28 cellular contexts compared by ENCODE assay signal in the genomic region with DNA sequence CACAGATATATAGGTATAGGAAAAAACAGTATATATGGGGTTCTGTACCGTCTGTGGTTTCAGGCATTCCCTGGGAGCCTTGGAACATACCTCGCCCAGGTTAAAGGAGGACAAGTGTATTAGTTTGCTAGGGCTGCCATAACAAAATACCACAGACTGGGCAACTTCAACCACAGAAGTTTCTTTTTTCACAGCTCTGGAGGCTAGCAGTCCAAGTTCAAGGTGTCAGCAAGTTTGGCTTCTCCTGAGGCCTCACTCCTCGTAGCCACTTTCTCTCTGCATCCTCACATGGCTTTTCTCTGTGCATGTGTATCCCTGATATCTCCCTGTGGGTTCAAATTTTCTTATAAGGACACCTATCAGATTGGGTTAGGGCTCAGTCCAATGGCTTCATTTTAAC.
"Had no signal": no experiment of that assay in that cellular context is flagged by ENCODE, and none has a peak within 500 bp of the region (broad histone marks: within the 10 kb centered on the region; RNA-seq: fewer than 3 reads in every experiment).

No MANE protein-coding gene starts in this region.

- H3K9me3 ChIP-seq: stomach, suprapubic skin, testis, thoracic aorta, thyroid gland, tibial artery, tibial nerve, transverse colon, upper lobe of left lung, upper lobe of right lung, uterus, vagina had no signal

- H3K27me3 ChIP-seq: stomach, suprapubic skin, testis, thyroid gland, tibial artery, tibial nerve, transverse colon, upper lobe of left lung, upper lobe of right lung, uterus, vagina had no signal

- H3K4me1 ChIP-seq: stomach, suprapubic skin, testis, thyroid gland, tibial artery, tibial nerve, transverse colon, upper lobe of left lung, upper lobe of right lung, uterus, vagina had no signal

- H3K9me3 Mint-ChIP-seq: stimulated activated effector memory CD8-positive, alpha-beta T cell treated with anti-CD3 and anti-CD28 coated beads, Interleukin-12 subunit alpha, Interleukin-12 subunit beta, amount 100 ng/mL, for 72 hours; stimulated activated memory B cell treated with anti-CD40 and anti-IgM and Interleukin-4, amounts not matched to agents 10 μg/mL and 1 μg/mL and 100 μg/mL, for 72 hours; stimulated activated naive B cell treated with anti-CD40 and anti-IgM and Interleukin-4, amounts not matched to agents 10 μg/mL and 1 μg/mL and 100 μg/mL, for 72 hours; stimulated activated naive CD8-positive, alpha-beta T cell treated with anti-CD3 and anti-CD28 coated beads, Interleukin-15, amount 100 ng/mL, for 72 hours; stimulated activated naive CD8-positive, alpha-beta T cell treated with anti-CD3 and anti-CD28 coated beads, Interleukin-15, Interleukin-2, amounts not matched to agents 100 ng/mL and 50 ng/mL, for 24 hours; type B pancreatic cell had no signal

- ATAC-seq: stimulated activated effector memory CD8-positive, alpha-beta T cell treated with anti-CD3 and anti-CD28 coated beads, Interleukin-12 subunit alpha, Interleukin-12 subunit beta, amount 100 ng/mL, for 72 hours; stimulated activated memory B cell treated with anti-CD40 and anti-IgM and Interleukin-4, amounts not matched to agents 10 μg/mL and 1 μg/mL and 100 μg/mL, for 72 hours; stimulated activated naive B cell treated with anti-CD40 and anti-IgM and Interleukin-4, amounts not matched to agents 10 μg/mL and 1 μg/mL and 100 μg/mL, for 72 hours; stimulated activated naive CD8-positive, alpha-beta T cell treated with anti-CD3 and anti-CD28 coated beads, Interleukin-15, amount 100 ng/mL, for 72 hours; stimulated activated naive CD8-positive, alpha-beta T cell treated with anti-CD3 and anti-CD28 coated beads, Interleukin-15, Interleukin-2, amounts not matched to agents 100 U/mL and 50 U/mL, for 24 hours; upper lobe of right lung had no signal

- H3K4me3 Mint-ChIP-seq: stimulated activated effector memory CD8-positive, alpha-beta T cell treated with anti-CD3 and anti-CD28 coated beads, Interleukin-12 subunit alpha, Interleukin-12 subunit beta, amount 100 ng/mL, for 72 hours; stimulated activated memory B cell treated with anti-CD40 and anti-IgM and Interleukin-4, amounts not matched to agents 10 μg/mL and 1 μg/mL and 100 μg/mL, for 72 hours; stimulated activated naive B cell treated with anti-CD40 and anti-IgM and Interleukin-4, amounts not matched to agents 10 μg/mL and 1 μg/mL and 100 μg/mL, for 72 hours; stimulated activated naive CD8-positive, alpha-beta T cell treated with anti-CD3 and anti-CD28 coated beads, Interleukin-15, amount 100 ng/mL, for 72 hours; stimulated activated naive CD8-positive, alpha-beta T cell treated with anti-CD3 and anti-CD28 coated beads, Interleukin-15, Interleukin-2, amounts not matched to agents 100 ng/mL and 50 ng/mL, for 24 hours; type B pancreatic cell had no signal

- H3K27me3 Mint-ChIP-seq: stimulated activated memory B cell treated with anti-CD40 and anti-IgM and Interleukin-4, amounts not matched to agents 10 μg/mL and 1 μg/mL and 100 μg/mL, for 72 hours; stimulated activated naive B cell treated with anti-CD40 and anti-IgM and Interleukin-4, amounts not matched to agents 10 μg/mL and 1 μg/mL and 100 μg/mL, for 72 hours; stimulated activated naive CD8-positive, alpha-beta T cell treated with anti-CD3 and anti-CD28 coated beads, Interleukin-15, amount 100 ng/mL, for 72 hours; type B pancreatic cell had no signal

- H3K27ac ChIP-seq: stomach, suprapubic skin, testis, thoracic aorta, thyroid gland, tibial artery, tibial nerve, transverse colon, upper lobe of left lung, upper lobe of right lung, uterus, vagina had no signal

- H3K4me3 ChIP-seq: stomach, suprapubic skin, testis, thoracic aorta, thyroid gland, tibial artery, tibial nerve, transverse colon, upper lobe of left lung, upper lobe of right lung, uterus, vagina had no signal

- H3K36me3 Mint-ChIP-seq: stimulated activated effector memory CD8-positive, alpha-beta T cell treated with anti-CD3 and anti-CD28 coated beads, Interleukin-12 subunit alpha, Interleukin-12 subunit beta, amount 100 ng/mL, for 72 hours; stimulated activated memory B cell treated with anti-CD40 and anti-IgM and Interleukin-4, amounts not matched to agents 10 μg/mL and 1 μg/mL and 100 μg/mL, for 72 hours; stimulated activated naive B cell treated with anti-CD40 and anti-IgM and Interleukin-4, amounts not matched to agents 10 μg/mL and 1 μg/mL and 100 μg/mL, for 72 hours; type B pancreatic cell had no signal

- H3K36me3 ChIP-seq: stomach, suprapubic skin, thoracic aorta, thyroid gland, tibial artery, tibial nerve, transverse colon, upper lobe of left lung, upper lobe of right lung, uterus, vagina had no signal

- H3K4me1 Mint-ChIP-seq: stimulated activated effector memory CD8-positive, alpha-beta T cell treated with anti-CD3 and anti-CD28 coated beads, Interleukin-12 subunit alpha, Interleukin-12 subunit beta, amount 100 ng/mL, for 72 hours; stimulated activated memory B cell treated with anti-CD40 and anti-IgM and Interleukin-4, amounts not matched to agents 10 μg/mL and 1 μg/mL and 100 μg/mL, for 72 hours; stimulated activated naive B cell treated with anti-CD40 and anti-IgM and Interleukin-4, amounts not matched to agents 10 μg/mL and 1 μg/mL and 100 μg/mL, for 72 hours; stimulated activated naive CD8-positive, alpha-beta T cell treated with anti-CD3 and anti-CD28 coated beads, Interleukin-15, amount 100 ng/mL, for 72 hours had no signal

- H3K27ac Mint-ChIP-seq: stimulated activated effector memory CD8-positive, alpha-beta T cell treated with anti-CD3 and anti-CD28 coated beads, Interleukin-12 subunit alpha, Interleukin-12 subunit beta, amount 100 ng/mL, for 72 hours; stimulated activated memory B cell treated with anti-CD40 and anti-IgM and Interleukin-4, amounts not matched to agents 10 μg/mL and 1 μg/mL and 100 μg/mL, for 72 hours; stimulated activated naive B cell treated with anti-CD40 and anti-IgM and Interleukin-4, amounts not matched to agents 10 μg/mL and 1 μg/mL and 100 μg/mL, for 72 hours; stimulated activated naive CD8-positive, alpha-beta T cell treated with anti-CD3 and anti-CD28 coated beads, Interleukin-15, amount 100 ng/mL, for 72 hours; stimulated activated naive CD8-positive, alpha-beta T cell treated with anti-CD3 and anti-CD28 coated beads, Interleukin-15, Interleukin-2, amounts not matched to agents 100 ng/mL and 50 ng/mL, for 24 hours; type B pancreatic cell had no signal

- DNase-seq: stimulated activated CD4-positive, alpha-beta T cell treated with anti-CD3 and anti-CD28 coated beads, Interleukin-2, amount 100 ng/mL, for 48 hours; stimulated activated CD4-positive, alpha-beta T cell treated with anti-CD3 and anti-CD28 coated beads, Interleukin-4, amount 100 ng/mL, for 1 hour; stimulated activated CD4-positive, alpha-beta T cell treated with anti-CD3 and anti-CD28 coated beads, Interleukin-4, amount 100 ng/mL, for 24 hours; stimulated activated CD4-positive, alpha-beta T cell treated with anti-CD3 and anti-CD28 coated beads, Interleukin-4, amount 100 ng/mL, for 4 hours; stimulated activated CD8-positive, alpha-beta memory T cell treated with anti-CD3 and anti-CD28 coated beads, Interleukin-4, amount 100 ng/mL, for 48 hours; stimulated activated naive B cell treated with anti-CD40 and anti-IgM and Interleukin-4, amounts not matched to agents 10 μg/mL and 1 μg/mL and 100 μg/mL, for 72 hours; stimulated activated naive CD4-positive, alpha-beta T cell; stimulated activated naive CD4-positive, alpha-beta T cell treated with Interleukin-2 at 50 U/mL for 16 hours; stimulated activated naive CD8-positive, alpha-beta T cell treated with anti-CD3 and anti-CD28 coated beads, Interleukin-15, amount 100 ng/mL, for 72 hours; stimulated activated naive CD8-positive, alpha-beta T cell treated with anti-CD3 and anti-CD28 coated beads, Interleukin-15, Interleukin-2, amounts not matched to agents 100 U/mL and 50 U/mL, for 24 hours; stomach; substantia nigra; testis; thyroid gland; tibial artery; transverse colon; trophoblast cell; upper lobe of left lung; upper lobe of right lung; uterus had no signal
